ENCODE assay signal across 9 cellular contexts in genomic region chr4:104451573-104451972, GRCh38. TPM values are rescaled to one million over a fixed set of nuclear protein-coding genes. Genes with fewer than 3 reads are reported as not detected.
DNase-seq lines count a peak whose midpoint lies in the region; ATAC-seq and TF ChIP-seq lines count a peak whose summit lies in the region.
"Had no signal": no experiment of that assay in that cellular context is flagged by ENCODE, and none has a peak within 500 bp of the region (broad histone marks: within the 10 kb centered on the region; RNA-seq: fewer than 3 reads in every experiment).

No MANE protein-coding gene starts in this region.

- ATAC-seq in left cardiac atrium: no peak
- no peak for ATAC-seq in omental fat pad (ENCODE audit: low FRiP score)

- H3K36me3 ChIP-seq in left ventricle myocardium inferior: no peaks in the 10 kb centered on the region
- no peaks in the 10 kb centered on the region for H3K36me3 ChIP-seq in MM.1S (replicated peaks; ENCODE audit: insufficient read depth, low read length)
- H3K36me3 ChIP-seq in fibroblast of lung (ENCODE audit: control insufficient read depth, insufficient read depth, low read length): no peaks in the 10 kb centered on the region

- H3K27ac Mint-ChIP-seq in activated CD4-positive, alpha-beta T cell treated with anti-CD3 and anti-CD28 coated beads, Interleukin-2, amount 10 ng/mL, durations not matched to agents 24 days and 14 days: no peak overlapping the region

- peak overlapping the region; percentile 62 for H2AFZ ChIP-seq in MM.1S (ENCODE audit: low read length)
- H2AFZ ChIP-seq in fibroblast of lung (ENCODE audit: low read length): no peak overlapping the region

- H3K79me2 ChIP-seq in MM.1S (ENCODE audit: low read length) (no peaks in the 10 kb centered on the region), fibroblast of lung (ENCODE audit: control insufficient read depth, insufficient read depth, low read length) (no peaks in the 10 kb centered on the region)

- no peaks in the 10 kb centered on the region for H3K36me3 Mint-ChIP-seq in activated CD4-positive, alpha-beta T cell treated with anti-CD3 and anti-CD28 coated beads, Interleukin-2, amount 10 ng/mL, durations not matched to agents 24 days and 14 days (ENCODE audit: low read depth)

- TF ChIP-seq CTCF in left ventricle myocardium inferior (IDR thresholded peaks at IDR 0.05; ENCODE audit: borderline replicate concordance): peak; percentile 59
- TF ChIP-seq CTCF in MM.1S (IDR thresholded peaks at IDR 0.05; ENCODE audit: low read length): peak; percentile 69
- peak; percentile 17 to 75 for TF ChIP-seq CTCF in fibroblast of lung (conservative IDR thresholded peaks at IDR 0.05 in 1 of 2, IDR thresholded peaks at IDR 0.05 in 1 of 2; ENCODE audit: low read depth in 1 of 2, low read length in 2 of 2)
- TF ChIP-seq CTCF in omental fat pad (IDR thresholded peaks at IDR 0.05): no peak

- H3K9me3 ChIP-seq in left ventricle myocardium inferior (replicated peaks) (no peaks in the 10 kb centered on the region), MM.1S (replicated peaks; ENCODE audit: insufficient read depth, low read length) (no peaks in the 10 kb centered on the region), fibroblast of lung (ENCODE audit: control insufficient read depth, insufficient read depth, low read depth, low read length) (no peaks in the 10 kb centered on the region)

- no peaks in the 10 kb centered on the region for H3K4me1 Mint-ChIP-seq in activated CD4-positive, alpha-beta T cell treated with anti-CD3 and anti-CD28 coated beads, Interleukin-2, amount 10 ng/mL, durations not matched to agents 24 days and 14 days

- DNase-seq in left ventricle myocardium inferior (no peak), left cardiac atrium (no peak), MM.1S (peak; percentile 64), fibroblast of lung (ENCODE audit: low read depth in 2 of 2) (peak; percentile 33 to 44), NCI-H2081 treated with DMSO at 0.1 percent for 48 hours (lab: John Stamatoyannopoulos, UW) (no peak), activated gamma-delta T cell (lab: John Stamatoyannopoulos, UW) (no peak), omental fat pad (ENCODE audit: low spot score) (no peak)
- no peak for DNase-seq in activated CD4-positive, alpha-beta T cell treated with anti-CD3 and anti-CD28 coated beads, Interleukin-2, amount 10 ng/mL, durations not matched to agents 24 days and 14 days
- DNase-seq: NCI-H2171 treated with DMSO at 0.1 percent for 48 hours had no signal

- no peaks in the 10 kb centered on the region for H3K27me3 ChIP-seq in left ventricle myocardium inferior (ENCODE audit: low read depth)
- H3K27me3 ChIP-seq in MM.1S (replicated peaks; ENCODE audit: insufficient read depth, low read length): no peaks in the 10 kb centered on the region
- no peaks in the 10 kb centered on the region for H3K27me3 ChIP-seq in fibroblast of lung (ENCODE audit: control insufficient read depth, insufficient read depth, low read length)

- no peaks in the 10 kb centered on the region for H3K9me2 ChIP-seq in MM.1S (replicated peaks; ENCODE audit: insufficient read depth, low read length)

- no peaks in the 10 kb centered on the region for H3K9me3 Mint-ChIP-seq in activated CD4-positive, alpha-beta T cell treated with anti-CD3 and anti-CD28 coated beads, Interleukin-2, amount 10 ng/mL, durations not matched to agents 24 days and 14 days

- H3K4me1 ChIP-seq in left ventricle myocardium inferior: no peaks in the 10 kb centered on the region
- peaks cover 15% of the 10 kb centered on the region; the same call in 1 of the 2 replicates for H3K4me1 ChIP-seq in MM.1S (ENCODE audit: low read length)
- no peaks in the 10 kb centered on the region for H3K4me1 ChIP-seq in fibroblast of lung (ENCODE audit: control insufficient read depth, extremely low read depth, insufficient read depth, low read length)

- intact Hi-C loops in left ventricle myocardium inferior (cut with micrococcal nuclease): no loop called here
- intact Hi-C loops in left cardiac atrium (cut with DNase I): no loop called here
- intact Hi-C loops in activated CD4-positive, alpha-beta T cell treated with anti-CD3 and anti-CD28 coated beads, Interleukin-2, amount 10 ng/mL, durations not matched to agents 24 days and 14 days (cut with micrococcal nuclease): no loop called here

- H3K4me3 ChIP-seq in left ventricle myocardium inferior (no peak overlapping the region), MM.1S (ENCODE audit: low read length) (peak overlapping the region; percentile 16; the same call in 1 of the 2 replicates), fibroblast of lung (replicated peaks in 1 of 4; ENCODE audit: control extremely low read depth in 1 of 4, insufficient read depth in 1 of 4, low read depth in 3 of 4, low read length in 4 of 4) (no peak overlapping the region)

- H4K20me1 ChIP-seq in MM.1S (ENCODE audit: insufficient read depth, low read length): no peaks in the 10 kb centered on the region
- no peaks in the 10 kb centered on the region for H4K20me1 ChIP-seq in fibroblast of lung (ENCODE audit: control insufficient read depth, extremely low read depth, insufficient read depth, low read length)

- no peaks in the 10 kb centered on the region for H3F3A ChIP-seq in MM.1S (ENCODE audit: insufficient read depth, low read length)

- no peak overlapping the region for H3K27ac ChIP-seq in left ventricle myocardium inferior (replicated peaks)
- no peak overlapping the region for H3K27ac ChIP-seq in MM.1S (ENCODE audit: low read length)
- H3K27ac ChIP-seq in fibroblast of lung (ENCODE audit: insufficient read depth, low read length): no peak overlapping the region

- H3K27me3 Mint-ChIP-seq in activated CD4-positive, alpha-beta T cell treated with anti-CD3 and anti-CD28 coated beads, Interleukin-2, amount 10 ng/mL, durations not matched to agents 24 days and 14 days: no peaks in the 10 kb centered on the region

- H3K4me2 ChIP-seq in MM.1S (ENCODE audit: low read depth, low read length): peak overlapping the region; percentile 48
- H3K4me2 ChIP-seq in fibroblast of lung (ENCODE audit: extremely low read depth, insufficient read depth, low read length): no peak overlapping the region

- H3K4me3 Mint-ChIP-seq in activated CD4-positive, alpha-beta T cell treated with anti-CD3 and anti-CD28 coated beads, Interleukin-2, amount 10 ng/mL, durations not matched to agents 24 days and 14 days: no peak overlapping the region

- H3K9ac ChIP-seq in MM.1S (ENCODE audit: low read length) (no peak overlapping the region), fibroblast of lung (ENCODE audit: insufficient read depth, low read length) (no peak overlapping the region)

RNA-seq across cellular contexts. Expression of gene CXXC4, which starts 43.1 kb away (rescaled TPM):
- total RNA-seq in left ventricle myocardium inferior: 4.5 TPM
- 1 to 10 TPM; 2.3 to 4.2 TPM for total RNA-seq in left cardiac atrium
- under 0.01 TPM in 2 replicates for total RNA-seq in fibroblast of lung
- polyA plus RNA-seq in fibroblast of lung: 0.02 TPM in 2 replicates
- 0.02 TPM in 1 of 2 replicates, not detected in the other for polyA plus RNA-seq in fibroblast of lung (2012)
- polyA minus RNA-seq in fibroblast of lung (ENCODE audit: low replicate concordance): 0.04 TPM in 1 of 2 replicates, not detected in the other
- total RNA-seq in omental fat pad: 1 to 10 TPM in 1 of 4 donors, under 1 TPM in 3; 0.12 to 4.7 (median 0.41) TPM
- not detected in 2 replicates for total RNA-seq in activated CD4-positive, alpha-beta T cell treated with anti-CD3 and anti-CD28 coated beads, Interleukin-2, amount 10 ng/mL, durations not matched to agents 24 days and 14 days

Comparison
In these comparisons a context has a peak if more than half of its experiments do, and no peak if none do; other contexts are left out.
1. DNase-seq: peak in MM.1S (single experiment) and fibroblast of lung (2 of 2); none in left ventricle myocardium inferior (single experiment), left cardiac atrium (single experiment), NCI-H2081 treated with DMSO at 0.1 percent for 48 hours (single experiment), activated gamma-delta T cell (single experiment), omental fat pad (single experiment) and activated CD4-positive, alpha-beta T cell treated with anti-CD3 and anti-CD28 coated beads, Interleukin-2, amount 10 ng/mL, durations not matched to agents 24 days and 14 days (single experiment).
2. CTCF ChIP-seq: peak in left ventricle myocardium inferior (single experiment), MM.1S (single experiment) and fibroblast of lung (2 of 2); none in omental fat pad (0 of 3).